ENCODE assay signal across 17 cellular contexts in genomic region chr18:14093526-14093925, GRCh38.
"Had no signal": no experiment of that assay in that cellular context is flagged by ENCODE, and none has a peak within 500 bp of the region (broad histone marks: within the 10 kb centered on the region; RNA-seq: fewer than 3 reads in every experiment).

No MANE protein-coding gene starts in this region.

- H3K27ac Mint-ChIP-seq: activated CD8-positive, alpha-beta memory T cell treated with anti-CD3 and anti-CD28 coated beads, Interleukin-2, amount 10 ng/mL, durations not matched to agents 7 days and 5 days; activated naive CD4-positive, alpha-beta T cell treated with anti-CD3 and anti-CD28 coated beads, Interleukin-2, amount 50 U/mL, for 24 hours; naive thymus-derived CD8-positive, alpha-beta T cell; stimulated activated naive CD8-positive, alpha-beta T cell treated with anti-CD3 and anti-CD28 coated beads, Interleukin-15, amount 100 ng/mL, for 72 hours had no signal

- H3K4me1 ChIP-seq: left ventricle myocardium inferior, upper lobe of left lung had no signal

- H3K27ac ChIP-seq: left ventricle myocardium inferior, neutrophil, upper lobe of left lung, VCaP had no signal

- H3K4me3 Mint-ChIP-seq: activated CD8-positive, alpha-beta memory T cell treated with anti-CD3 and anti-CD28 coated beads, Interleukin-2, amount 10 ng/mL, durations not matched to agents 7 days and 5 days; activated naive CD4-positive, alpha-beta T cell treated with anti-CD3 and anti-CD28 coated beads, Interleukin-2, amount 50 U/mL, for 24 hours; activated T-cell treated with anti-CD3 and anti-CD28 coated beads, Interleukin-2, amount 50 U/mL, for 4 hours; naive thymus-derived CD8-positive, alpha-beta T cell; stimulated activated naive CD8-positive, alpha-beta T cell treated with anti-CD3 and anti-CD28 coated beads, Interleukin-15, amount 100 ng/mL, for 72 hours had no signal

- H3K9me3 Mint-ChIP-seq: activated naive CD4-positive, alpha-beta T cell treated with anti-CD3 and anti-CD28 coated beads, Interleukin-2, amount 50 U/mL, for 24 hours; activated T-cell treated with anti-CD3 and anti-CD28 coated beads, Interleukin-2, amount 50 U/mL, for 4 hours; stimulated activated naive CD8-positive, alpha-beta T cell treated with anti-CD3 and anti-CD28 coated beads, Interleukin-15, amount 100 ng/mL, for 72 hours had no signal

- DNase-seq: activated CD4-positive, alpha-beta T cell treated with anti-CD3 and anti-CD28 coated beads for 1 hour; activated CD4-positive, alpha-beta T cell treated with anti-CD3 and anti-CD28 coated beads, Interleukin-2, amount 50 U/mL, for 4 hours; activated CD8-positive, alpha-beta memory T cell treated with anti-CD3 and anti-CD28 coated beads, Interleukin-2, amount 10 ng/mL, durations not matched to agents 7 days and 5 days; activated effector memory CD4-positive, alpha-beta T cell treated with anti-CD3 and anti-CD28 coated beads, Interleukin-2, amount 50 U/mL, for 16 hours; activated T-cell treated with anti-CD3 and anti-CD28 coated beads, Interleukin-2, amount 50 U/mL, for 4 hours; caudate nucleus; hypothalamus; kidney; left ventricle myocardium inferior; naive thymus-derived CD8-positive, alpha-beta T cell; stimulated activated CD4-positive, alpha-beta T cell treated with anti-CD3 and anti-CD28 coated beads, Interleukin-1b, Interleukin-23, amount 100 ng/mL, for 48 hours; stimulated activated naive CD8-positive, alpha-beta T cell treated with anti-CD3 and anti-CD28 coated beads, Interleukin-15, amount 100 ng/mL, for 72 hours; upper lobe of left lung had no signal

- H3K4me3 ChIP-seq: left ventricle myocardium inferior, upper lobe of left lung had no signal

- H3K4me1 Mint-ChIP-seq: activated naive CD4-positive, alpha-beta T cell treated with anti-CD3 and anti-CD28 coated beads, Interleukin-2, amount 50 U/mL, for 24 hours had no signal

- H3K36me3 ChIP-seq: neutrophil, upper lobe of left lung had no signal

- H3K9me3 ChIP-seq: left ventricle myocardium inferior, neutrophil, upper lobe of left lung had no signal

- H3K27me3 ChIP-seq: neutrophil, upper lobe of left lung had no signal

- ATAC-seq: activated CD8-positive, alpha-beta memory T cell treated with anti-CD3 and anti-CD28 coated beads, Interleukin-2, amount 10 ng/mL, durations not matched to agents 7 days and 5 days; activated T-cell treated with anti-CD3 and anti-CD28 coated beads, Interleukin-2, amount 50 U/mL, for 4 hours; esophagus mucosa; naive thymus-derived CD8-positive, alpha-beta T cell; stimulated activated naive CD8-positive, alpha-beta T cell treated with anti-CD3 and anti-CD28 coated beads, Interleukin-15, amount 100 ng/mL, for 72 hours had no signal

- H3K27me3 Mint-ChIP-seq: activated CD8-positive, alpha-beta memory T cell treated with anti-CD3 and anti-CD28 coated beads, Interleukin-2, amount 10 ng/mL, durations not matched to agents 7 days and 5 days; activated naive CD4-positive, alpha-beta T cell treated with anti-CD3 and anti-CD28 coated beads, Interleukin-2, amount 50 U/mL, for 24 hours; naive thymus-derived CD8-positive, alpha-beta T cell; stimulated activated naive CD8-positive, alpha-beta T cell treated with anti-CD3 and anti-CD28 coated beads, Interleukin-15, amount 100 ng/mL, for 72 hours had no signal
